In the genomic region with DNA sequence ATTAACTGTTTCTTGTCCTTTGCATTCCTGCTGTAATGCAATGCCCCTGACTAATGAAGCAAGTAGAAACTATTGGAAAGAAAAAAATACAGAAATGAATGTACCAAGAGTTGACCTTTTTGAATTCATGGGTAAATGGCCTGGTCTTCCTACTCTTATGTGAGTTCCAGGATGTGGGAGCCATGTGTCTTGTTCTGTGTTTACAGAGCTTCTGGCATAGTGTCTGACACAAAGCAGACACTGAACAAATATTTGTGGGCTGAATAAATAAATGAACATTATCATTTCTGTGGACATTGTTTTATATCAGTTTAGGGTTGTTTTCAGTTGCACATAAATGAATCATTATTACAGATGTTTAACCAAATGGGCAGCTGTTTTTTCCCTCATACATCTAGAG, we compare ENCODE assay signal across 2 cellular contexts.
TF ChIP-seq lines count a peak whose summit lies in the region.

No MANE protein-coding gene starts in this region.

TF ChIP-seq in liver, 16 proteins besides CTCF, POLR2A, EP300 and RAD21:
- TF ChIP-seq NR2F2 (IDR thresholded peaks at IDR 0.05) (peak; percentile 85), RXRA (IDR thresholded peaks at IDR 0.05) (peak; percentile 39 to 58), HNF4A (conservative IDR thresholded peaks at IDR 0.05) (no peak), TAF1 (conservative IDR thresholded peaks at IDR 0.05) (no peak), SP1 (IDR thresholded peaks at IDR 0.05) (peak; percentile 40)

TF ChIP-seq in HepG2, 621 proteins besides CTCF, POLR2A, EP300 and RAD21:
- TF ChIP-seq ZNF619 (CRISPR knock-in tag; IDR thresholded peaks at IDR 0.05) (no peak), EEA1 (CRISPR knock-in tag; IDR thresholded peaks at IDR 0.05; ENCODE audit: borderline replicate concordance) (no peak), ZNF614 (CRISPR knock-in tag; IDR thresholded peaks at IDR 0.05; ENCODE audit: borderline replicate concordance) (no peak), MEIS2 (CRISPR knock-in tag; IDR thresholded peaks at IDR 0.05) (no peak), FOXA1 (IDR thresholded peaks at IDR 0.05) (no peak), FOXA1 (CRISPR knock-in tag; IDR thresholded peaks at IDR 0.05) (no peak), ZNF343 (CRISPR knock-in tag; IDR thresholded peaks at IDR 0.05) (no peak), ZBTB42 (CRISPR knock-in tag; IDR thresholded peaks at IDR 0.05) (no peak)
- TF ChIP-seq, protein P1, sequence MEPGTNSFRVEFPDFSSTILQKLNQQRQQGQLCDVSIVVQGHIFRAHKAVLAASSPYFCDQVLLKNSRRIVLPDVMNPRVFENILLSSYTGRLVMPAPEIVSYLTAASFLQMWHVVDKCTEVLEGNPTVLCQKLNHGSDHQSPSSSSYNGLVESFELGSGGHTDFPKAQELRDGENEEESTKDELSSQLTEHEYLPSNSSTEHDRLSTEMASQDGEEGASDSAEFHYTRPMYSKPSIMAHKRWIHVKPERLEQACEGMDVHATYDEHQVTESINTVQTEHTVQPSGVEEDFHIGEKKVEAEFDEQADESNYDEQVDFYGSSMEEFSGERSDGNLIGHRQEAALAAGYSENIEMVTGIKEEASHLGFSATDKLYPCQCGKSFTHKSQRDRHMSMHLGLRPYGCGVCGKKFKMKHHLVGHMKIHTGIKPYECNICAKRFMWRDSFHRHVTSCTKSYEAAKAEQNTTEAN (CRISPR knock-in tag; conservative IDR thresholded peaks at IDR 0.05) = no peak
- TF ChIP-seq, protein P2, sequence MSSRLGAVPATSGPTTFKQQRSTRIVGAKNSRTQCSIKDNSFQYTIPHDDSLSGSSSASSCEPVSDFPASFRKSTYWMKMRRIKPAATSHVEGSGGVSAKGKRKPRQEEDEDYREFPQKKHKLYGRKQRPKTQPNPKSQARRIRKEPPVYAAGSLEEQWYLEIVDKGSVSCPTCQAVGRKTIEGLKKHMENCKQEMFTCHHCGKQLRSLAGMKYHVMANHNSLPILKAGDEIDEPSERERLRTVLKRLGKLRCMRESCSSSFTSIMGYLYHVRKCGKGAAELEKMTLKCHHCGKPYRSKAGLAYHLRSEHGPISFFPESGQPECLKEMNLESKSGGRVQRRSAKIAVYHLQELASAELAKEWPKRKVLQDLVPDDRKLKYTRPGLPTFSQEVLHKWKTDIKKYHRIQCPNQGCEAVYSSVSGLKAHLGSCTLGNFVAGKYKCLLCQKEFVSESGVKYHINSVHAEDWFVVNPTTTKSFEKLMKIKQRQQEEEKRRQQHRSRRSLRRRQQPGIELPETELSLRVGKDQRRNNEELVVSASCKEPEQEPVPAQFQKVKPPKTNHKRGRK (CRISPR knock-in tag; IDR thresholded peaks at IDR 0.05) = no peak
